Comparison of ENCODE assay signal across 26 cellular contexts in genomic region chr18:48109961-48110493, GRCh38.
"Had no signal": no experiment of that assay in that cellular context is flagged by ENCODE, and none has a peak within 500 bp of the region (broad histone marks: within the 10 kb centered on the region; RNA-seq: fewer than 3 reads in every experiment).

No MANE protein-coding gene starts in this region.

- H3K36me3 Mint-ChIP-seq: activated naive CD8-positive, alpha-beta T cell treated with anti-CD3 and anti-CD28 coated beads, Interleukin-2, amount 10 ng/mL, durations not matched to agents 7 days and 5 days had no signal

- H3K27me3 ChIP-seq: adrenal gland, MG63, Peyer's patch had no signal

- DNase-seq: activated CD4-positive, alpha-beta T cell treated with anti-CD3 and anti-CD28 coated beads for 48 hours; activated CD4-positive, alpha-beta T cell treated with anti-CD3 and anti-CD28 coated beads, Interleukin-2, amount 50 U/mL, for 4 hours; activated CD8-positive, alpha-beta memory T cell treated with anti-CD3 and anti-CD28 coated beads, Interleukin-2, amount 50 U/mL, for 48 hours; activated CD8-positive, alpha-beta T cell treated with anti-CD3 and anti-CD28 coated beads, Interleukin-2, amount 10 ng/mL, durations not matched to agents 7 days and 5 days; activated naive CD4-positive, alpha-beta T cell treated with anti-CD3 and anti-CD28 coated beads, Interleukin-2, amount 50 U/mL, for 16 hours; activated naive CD8-positive, alpha-beta T cell treated with anti-CD3 and anti-CD28 coated beads, Interleukin-2, amount 10 ng/mL, durations not matched to agents 7 days and 5 days; activated T-cell treated with anti-CD3 and anti-CD28 coated beads, Interleukin-2, amount 50 U/mL, for 1 hour; adrenal gland; anterior cingulate cortex; KG1; MG63; MV-4-11; NCI-H1092 treated with DMSO at 0.1 percent for 48 hours; NCI-H1417 treated with DMSO at 0.1 percent for 48 hours; NCI-H1694; NCI-H2029 treated with DMSO at 0.1 percent for 48 hours; NCI-H446 treated with DMSO at 0.1 percent for 48 hours; NCI-H526 treated with DMSO at 0.1 percent for 48 hours; NK-92 treated with Interleukin-12 subunit alpha and Interleukin-12 subunit beta, amount 100 ng/mL, for 24 hours; SHP77; SW 1271 had no signal

- H3K36me3 ChIP-seq: adrenal gland, MG63, Peyer's patch, SJSA1 had no signal

- H3K4me1 Mint-ChIP-seq: activated naive CD8-positive, alpha-beta T cell treated with anti-CD3 and anti-CD28 coated beads, Interleukin-2, amount 10 ng/mL, durations not matched to agents 7 days and 5 days had no signal

- ATAC-seq: activated CD4-positive, CD25-positive, alpha-beta regulatory T cell treated with anti-CD3 and anti-CD28 coated beads, Interleukin-2, amount 50 U/mL, for 24 hours; activated CD8-positive, alpha-beta T cell treated with anti-CD3 and anti-CD28 coated beads, Interleukin-2, amount 10 ng/mL, durations not matched to agents 7 days and 5 days; SK-N-SH treated with all-trans-retinoic acid at 6 μM for 48 hours had no signal

- H3K4me3 Mint-ChIP-seq: activated CD8-positive, alpha-beta T cell treated with anti-CD3 and anti-CD28 coated beads, Interleukin-2, amount 10 ng/mL, durations not matched to agents 7 days and 5 days; activated naive CD8-positive, alpha-beta T cell treated with anti-CD3 and anti-CD28 coated beads, Interleukin-2, amount 10 ng/mL, durations not matched to agents 7 days and 5 days; T-helper 1 cell treated with Interleukin-12 subunit alpha and Interleukin-12 subunit beta and Interleukin-4 antibody, amounts not matched to agents 30 μg/mL and 1 μg/mL, for 36 hours had no signal

- H3K4me1 ChIP-seq: Peyer's patch, SJSA1 had no signal

- H3K9me3 Mint-ChIP-seq: activated naive CD8-positive, alpha-beta T cell treated with anti-CD3 and anti-CD28 coated beads, Interleukin-2, amount 10 ng/mL, durations not matched to agents 7 days and 5 days; T-helper 1 cell treated with Interleukin-12 subunit alpha and Interleukin-12 subunit beta and Interleukin-4 antibody, amounts not matched to agents 30 μg/mL and 1 μg/mL, for 36 hours had no signal

- H3K9me3 ChIP-seq: adrenal gland, MG63, Peyer's patch, SJSA1 had no signal

- H3K27ac Mint-ChIP-seq: activated CD8-positive, alpha-beta T cell treated with anti-CD3 and anti-CD28 coated beads, Interleukin-2, amount 10 ng/mL, durations not matched to agents 7 days and 5 days; activated naive CD8-positive, alpha-beta T cell treated with anti-CD3 and anti-CD28 coated beads, Interleukin-2, amount 10 ng/mL, durations not matched to agents 7 days and 5 days; T-helper 1 cell treated with Interleukin-12 subunit alpha and Interleukin-12 subunit beta and Interleukin-4 antibody, amounts not matched to agents 30 μg/mL and 1 μg/mL, for 36 hours had no signal

- H3K27ac ChIP-seq: adrenal gland, Peyer's patch, SJSA1 had no signal

- H3K4me3 ChIP-seq: adrenal gland, MG63, Peyer's patch, SJSA1 had no signal
